22 cellular contexts compared by ENCODE assay signal in the genomic region with DNA sequence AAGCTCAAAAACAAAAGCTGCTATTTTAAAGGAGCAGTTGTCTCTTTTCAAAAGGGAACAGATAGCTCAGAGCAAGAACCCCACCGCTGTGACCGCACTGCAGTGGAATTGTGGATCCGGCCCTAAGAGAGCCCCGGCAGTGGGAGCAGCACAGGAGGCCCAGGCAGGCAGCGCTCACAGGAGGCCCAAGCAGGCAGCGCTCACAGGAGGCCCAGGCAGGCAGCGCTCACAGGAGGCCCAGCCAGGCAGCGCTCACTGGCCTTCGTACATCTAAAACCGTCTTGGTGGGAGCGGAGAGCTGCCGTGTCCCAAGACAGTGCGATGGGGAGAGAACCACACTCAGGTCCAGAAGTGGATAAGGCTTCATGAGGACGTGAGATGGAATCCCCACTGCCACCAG. TPM values are rescaled to one million over a fixed set of nuclear protein-coding genes. Genes with fewer than 3 reads are reported as not detected.
DNase-seq lines count a peak whose midpoint lies in the region; TF ChIP-seq lines count a peak whose summit lies in the region.
"Had no signal": no experiment of that assay in that cellular context is flagged by ENCODE, and none has a peak within 500 bp of the region (broad histone marks: within the 10 kb centered on the region; RNA-seq: fewer than 3 reads in every experiment).

No MANE protein-coding gene starts in this region.

- H3K27ac ChIP-seq in HEK293 (ENCODE audit: extremely low read depth, low read depth, low read length): no peak overlapping the region
- peak overlapping the region; percentile 79 to 87 (median 84) for H3K27ac ChIP-seq in transverse colon
- H3K27ac ChIP-seq: HL-60, SJSA1 had no signal

- H3K4me3 ChIP-seq in HEK293 (ENCODE audit: low read depth, low read length) (no peak overlapping the region), transverse colon (no peak overlapping the region)
- H3K4me3 ChIP-seq: SJSA1 had no signal

- intact Hi-C loops in transverse colon (cut with DNase I; ENCODE audit: low total_unique reads): no loop called here

- peak; percentile 1 for DNase-seq in activated CD4-positive, CD25-positive, alpha-beta regulatory T cell treated with anti-CD3 and anti-CD28 coated beads, Interleukin-2, amount 50 U/mL, for 72 hours
- DNase-seq in activated CD4-positive, CD25-positive, alpha-beta regulatory T cell (lab: John Stamatoyannopoulos, UW): no peak
- DNase-seq in mesenteric fat pad (ENCODE audit: low spot score): peak; percentile 47
- no peak for DNase-seq in transverse colon
- DNase-seq in NCI-H82 treated with DMSO at 0.1 percent for 48 hours (lab: John Stamatoyannopoulos, UW; ENCODE audit: unreplicated experiment): no peak
- DNase-seq in iPS-NIHi11 (ENCODE audit: low spot score): no peak
- no peak for DNase-seq in NK-92 (lab: John Stamatoyannopoulos, UW; ENCODE audit: unreplicated experiment)
- DNase-seq: AML-193, DMS79, H9, KBM-7, MM.1S, NCI-H1048, NCI-H1436 treated with DMSO at 0.1 percent for 48 hours, NCI-H1930, NCI-H510A treated with DMSO at 0.1 percent for 48 hours, NCI-H774 had no signal

- TF ChIP-seq POLR2A in transverse colon (IDR thresholded peaks at IDR 0.05): no peak

- TF ChIP-seq EP300 in transverse colon (IDR thresholded peaks at IDR 0.05; ENCODE audit: low read depth): no peak

- H3K36me3 ChIP-seq in HEK293 (ENCODE audit: control insufficient read depth in 2 of 2, insufficient read depth in 1 of 2, low read length in 2 of 2) (no peaks in the 10 kb centered on the region), transverse colon (no peaks in the 10 kb centered on the region)
- H3K36me3 ChIP-seq: SJSA1 had no signal

- H3K27me3 ChIP-seq in transverse colon: peaks cover 11% of the 10 kb centered on the region
- H3K27me3 ChIP-seq: SJSA1 had no signal

- H3K9me3 ChIP-seq in HEK293 (ENCODE audit: control insufficient read depth, insufficient read depth, low read depth, low read length) (no peaks in the 10 kb centered on the region), transverse colon (no peaks in the 10 kb centered on the region)
- H3K9me3 ChIP-seq: SJSA1 had no signal

- H3K4me1 ChIP-seq in HEK293 (ENCODE audit: control insufficient read depth, insufficient read depth, low read length): no peaks in the 10 kb centered on the region
- H3K4me1 ChIP-seq in transverse colon: peaks cover 18 to 59% (median 28%) of the 10 kb centered on the region in 4 donors

- TF ChIP-seq CTCF in HEK293 (tag by site-specific recombination; IDR thresholded peaks at IDR 0.05) (no peak), transverse colon (IDR thresholded peaks at IDR 0.05) (no peak)

- POLR2A ChIA-PET in HEK293 (lab: Yijun Ruan, JAX): no interaction called here

- 94% methylated on average over 3 to 14 of the region's 14 CpGs for WGBS in transverse colon (ENCODE audit: low coverage in 1 of 2), 2 donors

- CTCF ChIA-PET in HEK293 (lab: Yijun Ruan, JAX): interaction anchor here (0.6 to 4.8 kb wide), 18 partner anchors 8 to 1025 kb away, joined by 3 to 35 read pairs (median 6); no protein-coding TSS in a partner anchor

- in situ Hi-C loops in transverse colon (cut with MboI; ENCODE audit: low pct_ligation_motif_present in 1 of 4, low pct_unique_long_range_greater_than_20kb in 1 of 4, low sequenced_read_pairs in 3 of 4): loop anchor here in 1 of 4 donors (25.0 kb wide), 1 partner anchor 251 kb away; no protein-coding TSS in a partner anchor

TF ChIP-seq in HEK293, 187 proteins besides CTCF, POLR2A, EP300 and RAD21:
- TF ChIP-seq GLIS1 (tag by site-specific recombination; IDR thresholded peaks at IDR 0.05): peak; percentile 22; the same call in 1 of the 2 replicates
- TF ChIP-seq GLI4 (tag by site-specific recombination; IDR thresholded peaks at IDR 0.05): no peak
- TF ChIP-seq ZNF169 (tag by site-specific recombination; IDR thresholded peaks at IDR 0.05): no peak
- TF ChIP-seq ZNF114 (tag by site-specific recombination; IDR thresholded peaks at IDR 0.05): no peak

RNA-seq across cellular contexts. Expression of a gene that starts 4.0 kb away (rescaled TPM):
- total RNA-seq in mesenteric fat pad (5.5 TPM), transverse colon (1,000 to 10,000 TPM in 1 of 4 donors, 100 to 1,000 TPM in 3; 164 to 2,581 (median 367) TPM)
- total RNA-seq: A172, SJSA1 had no signal

RNA-seq across cellular contexts. Expression of a gene that starts 39.6 kb away (rescaled TPM):
- total RNA-seq in mesenteric fat pad (not detected), transverse colon (under 1 TPM in 1 of 4 donors, not detected in 3; 0.68 TPM)
- total RNA-seq: A172, H9, Right ventricle myocardium inferior, SJSA1 had no signal

RNA-seq across cellular contexts. Expression of a gene that starts 55.2 kb away (rescaled TPM):
- total RNA-seq in mesenteric fat pad (not detected), transverse colon (10 to 100 TPM in 2 of 4 donors, 1 to 10 TPM in 1, not detected in 1; 8.6 to 45.3 (median 25.8) TPM)
- total RNA-seq: A172, H9, Right ventricle myocardium inferior, SJSA1 had no signal

Comparison
In these comparisons a context has a peak if more than half of its experiments do, and no peak if none do; other contexts are left out.
1. DNase-seq: peak in activated CD4-positive, CD25-positive, alpha-beta regulatory T cell treated with anti-CD3 and anti-CD28 coated beads, Interleukin-2, amount 50 U/mL, for 72 hours (single experiment) and mesenteric fat pad (single experiment); none in activated CD4-positive, CD25-positive, alpha-beta regulatory T cell (0 of 4), transverse colon (single experiment), NCI-H82 treated with DMSO at 0.1 percent for 48 hours (single experiment), iPS-NIHi11 (single experiment) and NK-92 (single experiment).
2. RNA of a gene that starts 4.0 kb away (total RNA-seq): 164 to 2,581 TPM in transverse colon; 5.5 TPM in mesenteric fat pad (single experiment); every median in the first group is over 10 times any median in the second.